In the genomic region with DNA sequence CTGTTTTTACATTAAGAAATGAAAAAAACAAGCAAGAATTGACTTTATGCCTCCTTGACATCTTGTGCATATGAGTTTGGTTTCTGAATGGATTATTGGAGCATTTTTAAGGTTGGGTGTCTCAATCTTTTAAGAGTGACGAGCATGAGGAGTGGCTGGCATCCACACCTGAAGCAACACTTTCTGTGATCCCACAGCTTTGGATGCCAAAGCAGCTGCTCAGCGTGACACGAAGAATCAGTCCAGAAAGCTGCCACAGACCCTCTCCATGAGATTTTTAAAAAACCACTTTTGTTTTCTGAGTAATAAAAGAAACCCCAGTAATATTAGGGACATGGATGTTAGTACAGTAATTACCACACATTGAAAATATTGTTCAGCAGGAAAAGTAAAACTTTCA, we compare ENCODE assay signal across 28 cellular contexts.
DNase-seq lines count a peak whose midpoint lies in the region; ATAC-seq, FAIRE-seq and TF ChIP-seq lines count a peak whose summit lies in the region.
"Had no signal": no experiment of that assay in that cellular context is flagged by ENCODE, and none has a peak within 500 bp of the region (broad histone marks: within the 10 kb centered on the region; RNA-seq: fewer than 3 reads in every experiment).

No MANE protein-coding gene starts in this region.

- no peak for FAIRE-seq in D721Med (lab: Jason Lieb, UNC)

- WGBS in endodermal cell (ENCODE audit: insufficient coverage in 1 of 2, insufficient read length in 1 of 2), 2 experiments: 86 to 96% methylated on average over 3 of the region's 3 CpGs
- WGBS in transverse colon (ENCODE audit: low coverage in 1 of 2), 2 donors: 94 to 100% methylated on average over 3 of the region's 3 CpGs

- no peaks in the 10 kb centered on the region for H3K27me3 Mint-ChIP-seq in natural killer cell treated with Interleukin-12 subunit alpha and Interleukin-12 subunit beta and Interleukin-15 and Interleukin-18, amount 100 ng/mL, for 72 hours
- H3K27me3 Mint-ChIP-seq in natural killer cell (ENCODE audit: low read depth in 2 of 2) (peaks cover 0 to 3% of the 10 kb centered on the region in 2 donors), endodermal cell (ENCODE audit: insufficient read depth) (peaks cover 47% of the 10 kb centered on the region)
- H3K27me3 Mint-ChIP-seq in activated CD8-positive, alpha-beta T cell treated with anti-CD3 and anti-CD28 coated beads for 36 hours: no peaks in the 10 kb centered on the region

- H3K27me3 ChIP-seq in endodermal cell (ENCODE audit: control insufficient read depth, insufficient read depth, low read length, poor library complexity, severe bottlenecking) (peaks cover 47% of the 10 kb centered on the region), transverse colon (peaks cover 25% of the 10 kb centered on the region)
- H3K27me3 ChIP-seq: colonic mucosa, right lobe of liver had no signal

- H3K4me1 Mint-ChIP-seq in natural killer cell treated with Interleukin-12 subunit alpha and Interleukin-12 subunit beta and Interleukin-15 and Interleukin-18, amount 100 ng/mL, for 72 hours (ENCODE audit: low read depth in 2 of 2): peaks cover 20 to 24% of the 10 kb centered on the region in 2 donors
- peaks cover 26 to 41% of the 10 kb centered on the region in 2 donors for H3K4me1 Mint-ChIP-seq in natural killer cell
- H3K4me1 Mint-ChIP-seq in activated CD8-positive, alpha-beta T cell treated with anti-CD3 and anti-CD28 coated beads for 36 hours (ENCODE audit: low read depth): peaks cover 56% of the 10 kb centered on the region
- peaks cover 8% of the 10 kb centered on the region for H3K4me1 Mint-ChIP-seq in endodermal cell

- H3K36me3 Mint-ChIP-seq in natural killer cell treated with Interleukin-12 subunit alpha and Interleukin-12 subunit beta and Interleukin-15 and Interleukin-18, amount 100 ng/mL, for 72 hours: peaks cover 4% of the 10 kb centered on the region
- H3K36me3 Mint-ChIP-seq in natural killer cell (no peaks in the 10 kb centered on the region), endodermal cell (ENCODE audit: low read depth) (peaks cover 4% of the 10 kb centered on the region)
- peaks cover 66% of the 10 kb centered on the region for H3K36me3 Mint-ChIP-seq in activated CD8-positive, alpha-beta T cell treated with anti-CD3 and anti-CD28 coated beads for 36 hours (ENCODE audit: low read depth)

- no peak for DNase-seq in natural killer cell treated with Interleukin-12 subunit alpha and Interleukin-12 subunit beta and Interleukin-15 and Interleukin-18, amount 100 ng/mL, for 72 hours (ENCODE audit: low spot score)
- DNase-seq in natural killer cell (no peak), endodermal cell (peak; percentile 5), transverse colon (peak; percentile 4), D721Med (ENCODE audit: insufficient read length, low spot score) (no peak), GM20000 (ENCODE audit: low spot score) (no peak)
- DNase-seq in activated CD8-positive, alpha-beta T cell treated with anti-CD3 and anti-CD28 coated beads for 36 hours: no peak
- DNase-seq: activated CD4-positive, alpha-beta T cell treated with anti-CD3 and anti-CD28 coated beads for 1 hour; activated naive CD4-positive, alpha-beta T cell treated with anti-CD3 and anti-CD28 coated beads, Interleukin-2, amount 50 U/mL, for 16 hours; aorta; colonic mucosa; effector memory CD4-positive, alpha-beta T cell; EL; Karpas-422; lower lobe of right lung; NCI-H1436; NCI-H2107; NCI-H774; right lobe of liver; stimulated activated CD4-positive, alpha-beta T cell treated with anti-CD3 and anti-CD28 coated beads, Interleukin-4, amount 100 ng/mL, for 4 hours; stimulated activated naive B cell treated with anti-CD40 and anti-IgM and Interleukin-4, amounts not matched to agents 10 μg/mL and 1 μg/mL and 100 μg/mL, for 72 hours had no signal

- intact Hi-C loops in natural killer cell (cut with micrococcal nuclease) (no loop called here), transverse colon (cut with DNase I; ENCODE audit: low total_unique reads) (loop anchor here (5.0 kb wide), 1 partner anchor 109 kb away; no protein-coding TSS in a partner anchor)
- intact Hi-C loops in activated CD8-positive, alpha-beta T cell treated with anti-CD3 and anti-CD28 coated beads for 36 hours (cut with micrococcal nuclease): loop anchor here (5.0 kb wide), 1 partner anchor 134 kb away; no protein-coding TSS in a partner anchor

- TF ChIP-seq CTCF in natural killer cell (IDR thresholded peaks at IDR 0.05) (no peak), endodermal cell (conservative IDR thresholded peaks at IDR 0.05) (no peak), transverse colon (IDR thresholded peaks at IDR 0.05) (no peak), D721Med (IDR thresholded peaks at IDR 0.05; ENCODE audit: insufficient read depth, missing control alignments) (no peak), GM20000 (IDR thresholded peaks at IDR 0.05; ENCODE audit: extremely low read depth, missing control alignments) (no peak)
- TF ChIP-seq CTCF in activated CD8-positive, alpha-beta T cell treated with anti-CD3 and anti-CD28 coated beads for 36 hours (IDR thresholded peaks at IDR 0.05): no peak

- H3K4me3 ChIP-seq in endodermal cell (ENCODE audit: low read length): no peak overlapping the region
- H3K4me3 ChIP-seq in transverse colon: no peak overlapping the region
- H3K4me3 ChIP-seq: colonic mucosa, GM23338, lower lobe of right lung, mucosa of descending colon, neural progenitor cell, right lobe of liver, thoracic aorta had no signal

- H3K9me3 Mint-ChIP-seq in natural killer cell treated with Interleukin-12 subunit alpha and Interleukin-12 subunit beta and Interleukin-15 and Interleukin-18, amount 100 ng/mL, for 72 hours: no peaks in the 10 kb centered on the region
- H3K9me3 Mint-ChIP-seq in natural killer cell: no peaks in the 10 kb centered on the region
- peaks cover 5% of the 10 kb centered on the region for H3K9me3 Mint-ChIP-seq in activated CD8-positive, alpha-beta T cell treated with anti-CD3 and anti-CD28 coated beads for 36 hours
- peaks cover 11% of the 10 kb centered on the region for H3K9me3 Mint-ChIP-seq in endodermal cell

- ATAC-seq in natural killer cell treated with Interleukin-12 subunit alpha and Interleukin-12 subunit beta and Interleukin-15 and Interleukin-18, amount 100 ng/mL, for 72 hours: no peak
- no peak for ATAC-seq in natural killer cell
- no peak for ATAC-seq in activated CD8-positive, alpha-beta T cell treated with anti-CD3 and anti-CD28 coated beads for 36 hours
- ATAC-seq in GM19467 (IDR thresholded peaks at IDR 0.05; ENCODE audit: unreplicated experiment): no peak
- ATAC-seq: GM23338; lower lobe of right lung; mucosa of descending colon; right lobe of liver; stimulated activated naive B cell treated with anti-CD40 and anti-IgM and Interleukin-4, amounts not matched to agents 10 μg/mL and 1 μg/mL and 100 μg/mL, for 72 hours had no signal

- POLR2A ChIA-PET in activated CD8-positive, alpha-beta T cell treated with anti-CD3 and anti-CD28 coated beads for 36 hours (lab: Charles Lee): interaction anchor here (0.7 to 7.0 kb wide), 5 partner anchors 8 to 133 kb away, joined by 3 to 96 read pairs (median 29); no protein-coding TSS in a partner anchor

- H3K4me1 ChIP-seq in endodermal cell (ENCODE audit: control insufficient read depth, insufficient read depth, low read length) (no peaks in the 10 kb centered on the region), transverse colon (peaks cover 0 to 3% (median 0%) of the 10 kb centered on the region in 4 donors)
- H3K4me1 ChIP-seq: colonic mucosa, lower lobe of right lung, right lobe of liver had no signal

- CTCF ChIA-PET in activated CD8-positive, alpha-beta T cell treated with anti-CD3 and anti-CD28 coated beads for 36 hours (lab: Charles Lee): interaction anchor here (0.7 to 1.5 kb wide), 3 partner anchors 9 to 41 kb away, joined by 3 to 7 read pairs (median 7); no protein-coding TSS in a partner anchor

- in situ Hi-C loops in transverse colon (cut with MboI; ENCODE audit: low pct_ligation_motif_present in 1 of 4, low pct_unique_long_range_greater_than_20kb in 1 of 4, low sequenced_read_pairs in 3 of 4): loop anchor here in 1 of 4 donors (10.0 kb wide), 1 partner anchor 146 kb away; no protein-coding TSS in a partner anchor

- no peak overlapping the region for H3K27ac Mint-ChIP-seq in natural killer cell treated with Interleukin-12 subunit alpha and Interleukin-12 subunit beta and Interleukin-15 and Interleukin-18, amount 100 ng/mL, for 72 hours
- no peak overlapping the region for H3K27ac Mint-ChIP-seq in natural killer cell
- peak overlapping the region; percentile 95 for H3K27ac Mint-ChIP-seq in activated CD8-positive, alpha-beta T cell treated with anti-CD3 and anti-CD28 coated beads for 36 hours
- H3K27ac Mint-ChIP-seq in endodermal cell: no peak overlapping the region
- H3K27ac Mint-ChIP-seq: GM23338; neural progenitor cell; stimulated activated naive B cell treated with anti-CD40 and anti-IgM and Interleukin-4, amounts not matched to agents 10 μg/mL and 1 μg/mL and 100 μg/mL, for 72 hours had no signal

- H3K9ac ChIP-seq in endodermal cell (ENCODE audit: extremely low read depth, low read length, poor library complexity, severe bottlenecking): no peak overlapping the region
- H3K9ac ChIP-seq: neural progenitor cell had no signal

- TF ChIP-seq EP300 in transverse colon (IDR thresholded peaks at IDR 0.05; ENCODE audit: low read depth): no peak

- H3K9me3 ChIP-seq in endodermal cell (ENCODE audit: control insufficient read depth, low read length): no peaks in the 10 kb centered on the region
- no peaks in the 10 kb centered on the region for H3K9me3 ChIP-seq in transverse colon
- H3K9me3 ChIP-seq: colonic mucosa, lower lobe of right lung, mucosa of descending colon, right lobe of liver, thoracic aorta had no signal

- H3K36me3 ChIP-seq in endodermal cell (ENCODE audit: control insufficient read depth, insufficient read depth, low read length) (no peaks in the 10 kb centered on the region), transverse colon (no peaks in the 10 kb centered on the region)
- H3K36me3 ChIP-seq: colonic mucosa, lower lobe of right lung, neural progenitor cell, right lobe of liver, thoracic aorta had no signal

- TF ChIP-seq POLR2A in transverse colon (IDR thresholded peaks at IDR 0.05): no peak

- H3K4me3 Mint-ChIP-seq in natural killer cell treated with Interleukin-12 subunit alpha and Interleukin-12 subunit beta and Interleukin-15 and Interleukin-18, amount 100 ng/mL, for 72 hours: peak overlapping the region; percentile 10
- H3K4me3 Mint-ChIP-seq in natural killer cell (no peak overlapping the region), endodermal cell (no peak overlapping the region)
- H3K4me3 Mint-ChIP-seq in activated CD8-positive, alpha-beta T cell treated with anti-CD3 and anti-CD28 coated beads for 36 hours: peak overlapping the region; percentile 47
- H3K4me3 Mint-ChIP-seq: GM23338; neural progenitor cell; stimulated activated naive B cell treated with anti-CD40 and anti-IgM and Interleukin-4, amounts not matched to agents 10 μg/mL and 1 μg/mL and 100 μg/mL, for 72 hours had no signal

- no peak overlapping the region for H3K27ac ChIP-seq in endodermal cell (ENCODE audit: low read depth, low read length)
- H3K27ac ChIP-seq in transverse colon: no peak overlapping the region
- H3K27ac ChIP-seq: C4-2B, colonic mucosa, lower lobe of right lung, neural progenitor cell, right lobe of liver, RWPE1, thoracic aorta had no signal

Comparison
In these comparisons a context has a peak if more than half of its experiments do, and no peak if none do; other contexts are left out.
1. H3K4me3 Mint-ChIP-seq: peak in natural killer cell treated with Interleukin-12 subunit alpha and Interleukin-12 subunit beta and Interleukin-15 and Interleukin-18, amount 100 ng/mL, for 72 hours (single experiment) and activated CD8-positive, alpha-beta T cell treated with anti-CD3 and anti-CD28 coated beads for 36 hours (single experiment); none in natural killer cell (single experiment) and endodermal cell (single experiment).
2. DNase-seq: peak in endodermal cell (single experiment) and transverse colon (single experiment); none in natural killer cell treated with Interleukin-12 subunit alpha and Interleukin-12 subunit beta and Interleukin-15 and Interleukin-18, amount 100 ng/mL, for 72 hours (single experiment), natural killer cell (single experiment), activated CD8-positive, alpha-beta T cell treated with anti-CD3 and anti-CD28 coated beads for 36 hours (single experiment), D721Med (single experiment) and GM20000 (single experiment).